In the genomic region with DNA sequence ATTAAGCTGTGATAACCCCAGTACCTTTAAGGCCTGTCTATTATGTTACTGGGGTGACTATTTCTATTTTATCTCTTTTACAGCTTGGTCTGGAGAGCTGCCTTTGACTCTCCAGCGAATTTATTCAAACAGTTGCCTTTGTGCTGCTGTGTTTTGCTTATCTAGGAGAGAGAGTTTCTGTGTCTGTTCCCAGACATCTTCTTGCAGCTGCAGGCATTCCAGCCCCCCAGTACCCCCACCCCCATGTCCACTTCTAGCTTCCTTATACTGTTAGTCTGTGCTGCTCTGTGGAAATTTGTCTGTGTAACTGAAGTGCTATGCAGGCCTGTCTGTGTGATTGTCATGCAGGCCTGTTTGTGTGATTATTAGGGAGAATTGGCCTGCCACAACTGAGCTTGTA, we compare ENCODE assay signal across 1 cellular context.
TF ChIP-seq lines count a peak whose summit lies in the region.

No MANE protein-coding gene starts in this region.

TF ChIP-seq in GM23338, 12 proteins besides CTCF, POLR2A, EP300 and RAD21:
- TF ChIP-seq, protein P1, sequence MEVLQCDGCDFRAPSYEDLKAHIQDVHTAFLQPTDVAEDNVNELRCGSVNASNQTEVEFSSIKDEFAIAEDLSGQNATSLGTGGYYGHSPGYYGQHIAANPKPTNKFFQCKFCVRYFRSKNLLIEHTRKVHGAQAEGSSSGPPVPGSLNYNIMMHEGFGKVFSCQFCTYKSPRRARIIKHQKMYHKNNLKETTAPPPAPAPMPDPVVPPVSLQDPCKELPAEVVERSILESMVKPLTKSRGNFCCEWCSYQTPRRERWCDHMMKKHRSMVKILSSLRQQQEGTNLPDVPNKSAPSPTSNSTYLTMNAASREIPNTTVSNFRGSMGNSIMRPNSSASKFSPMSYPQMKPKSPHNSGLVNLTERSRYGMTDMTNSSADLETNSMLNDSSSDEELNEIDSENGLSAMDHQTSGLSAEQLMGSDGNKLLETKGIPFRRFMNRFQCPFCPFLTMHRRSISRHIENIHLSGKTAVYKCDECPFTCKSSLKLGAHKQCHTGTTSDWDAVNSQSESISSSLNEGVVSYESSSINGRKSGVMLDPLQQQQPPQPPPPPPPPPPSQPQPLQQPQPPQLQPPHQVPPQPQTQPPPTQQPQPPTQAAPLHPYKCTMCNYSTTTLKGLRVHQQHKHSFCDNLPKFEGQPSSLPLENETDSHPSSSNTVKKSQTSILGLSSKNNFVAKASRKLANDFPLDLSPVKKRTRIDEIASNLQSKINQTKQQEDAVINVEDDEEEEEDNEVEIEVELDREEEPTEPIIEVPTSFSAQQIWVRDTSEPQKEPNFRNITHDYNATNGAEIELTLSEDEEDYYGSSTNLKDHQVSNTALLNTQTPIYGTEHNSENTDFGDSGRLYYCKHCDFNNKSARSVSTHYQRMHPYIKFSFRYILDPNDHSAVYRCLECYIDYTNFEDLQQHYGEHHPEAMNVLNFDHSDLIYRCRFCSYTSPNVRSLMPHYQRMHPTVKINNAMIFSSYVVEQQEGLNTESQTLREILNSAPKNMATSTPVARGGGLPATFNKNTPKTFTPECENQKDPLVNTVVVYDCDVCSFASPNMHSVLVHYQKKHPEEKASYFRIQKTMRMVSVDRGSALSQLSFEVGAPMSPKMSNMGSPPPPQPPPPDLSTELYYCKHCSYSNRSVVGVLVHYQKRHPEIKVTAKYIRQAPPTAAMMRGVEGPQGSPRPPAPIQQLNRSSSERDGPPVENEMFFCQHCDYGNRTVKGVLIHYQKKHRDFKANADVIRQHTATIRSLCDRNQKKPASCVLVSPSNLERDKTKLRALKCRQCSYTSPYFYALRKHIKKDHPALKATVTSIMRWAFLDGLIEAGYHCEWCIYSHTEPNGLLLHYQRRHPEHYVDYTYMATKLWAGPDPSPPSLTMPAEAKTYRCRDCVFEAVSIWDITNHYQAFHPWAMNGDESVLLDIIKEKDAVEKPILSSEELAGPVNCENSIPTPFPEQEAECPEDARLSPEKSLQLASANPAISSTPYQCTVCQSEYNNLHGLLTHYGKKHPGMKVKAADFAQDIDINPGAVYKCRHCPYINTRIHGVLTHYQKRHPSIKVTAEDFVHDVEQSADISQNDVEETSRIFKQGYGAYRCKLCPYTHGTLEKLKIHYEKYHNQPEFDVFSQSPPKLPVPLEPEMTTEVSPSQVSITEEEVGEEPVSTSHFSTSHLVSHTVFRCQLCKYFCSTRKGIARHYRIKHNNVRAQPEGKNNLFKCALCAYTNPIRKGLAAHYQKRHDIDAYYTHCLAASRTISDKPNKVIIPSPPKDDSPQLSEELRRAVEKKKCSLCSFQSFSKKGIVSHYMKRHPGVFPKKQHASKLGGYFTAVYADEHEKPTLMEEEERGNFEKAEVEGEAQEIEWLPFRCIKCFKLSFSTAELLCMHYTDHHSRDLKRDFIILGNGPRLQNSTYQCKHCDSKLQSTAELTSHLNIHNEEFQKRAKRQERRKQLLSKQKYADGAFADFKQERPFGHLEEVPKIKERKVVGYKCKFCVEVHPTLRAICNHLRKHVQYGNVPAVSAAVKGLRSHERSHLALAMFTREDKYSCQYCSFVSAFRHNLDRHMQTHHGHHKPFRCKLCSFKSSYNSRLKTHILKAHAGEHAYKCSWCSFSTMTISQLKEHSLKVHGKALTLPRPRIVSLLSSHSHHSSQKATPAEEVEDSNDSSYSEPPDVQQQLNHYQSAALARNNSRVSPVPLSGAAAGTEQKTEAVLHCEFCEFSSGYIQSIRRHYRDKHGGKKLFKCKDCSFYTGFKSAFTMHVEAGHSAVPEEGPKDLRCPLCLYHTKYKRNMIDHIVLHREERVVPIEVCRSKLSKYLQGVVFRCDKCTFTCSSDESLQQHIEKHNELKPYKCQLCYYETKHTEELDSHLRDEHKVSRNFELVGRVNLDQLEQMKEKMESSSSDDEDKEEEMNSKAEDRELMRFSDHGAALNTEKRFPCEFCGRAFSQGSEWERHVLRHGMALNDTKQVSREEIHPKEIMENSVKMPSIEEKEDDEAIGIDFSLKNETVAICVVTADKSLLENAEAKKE (CRISPR knock-in tag; IDR thresholded peaks at IDR 0.05) = no peak
